9 cellular contexts compared by ENCODE assay signal in the genomic region with DNA sequence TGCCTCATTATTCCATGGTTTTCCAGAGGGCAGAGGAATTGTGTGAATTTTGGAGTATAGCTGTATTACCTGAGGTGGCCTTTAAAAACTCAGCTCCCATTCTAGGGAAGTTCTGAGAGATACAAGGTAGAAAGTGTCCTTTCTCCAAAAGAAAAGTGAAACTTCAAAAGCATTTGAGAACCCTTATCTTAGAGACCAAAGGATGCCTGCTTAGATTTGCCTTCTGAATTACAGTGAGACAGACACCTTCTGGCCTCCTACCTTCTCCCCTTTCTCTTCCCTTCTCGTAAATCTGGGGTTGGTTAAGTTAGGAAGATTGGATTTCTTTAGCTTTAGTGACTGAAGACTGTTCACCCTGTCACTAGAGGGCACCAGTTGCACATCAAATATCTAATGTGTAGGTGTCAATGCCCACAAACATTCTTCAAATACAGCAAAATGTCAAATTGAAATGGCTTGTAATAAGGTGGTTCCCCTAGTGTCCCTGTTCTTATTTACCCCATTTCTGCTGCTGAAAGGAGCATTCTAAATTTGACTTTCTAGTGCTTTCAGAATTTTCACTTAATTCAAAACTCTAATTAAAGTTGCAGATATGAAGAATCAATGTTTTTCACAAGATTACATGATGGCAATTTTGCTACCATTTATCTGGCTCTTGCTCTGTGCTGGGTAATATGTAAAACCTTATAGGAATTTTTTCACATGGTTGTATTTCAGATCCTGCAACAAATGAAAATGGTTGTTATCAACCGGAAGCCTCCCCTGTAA. TPM values are rescaled to one million over a fixed set of nuclear protein-coding genes. Genes with fewer than 3 reads are reported as not detected.
DNase-seq lines count a peak whose midpoint lies in the region; ATAC-seq and TF ChIP-seq lines count a peak whose summit lies in the region.
"Had no signal": no experiment of that assay in that cellular context is flagged by ENCODE, and none has a peak within 500 bp of the region (broad histone marks: within the 10 kb centered on the region; RNA-seq: fewer than 3 reads in every experiment).

No MANE protein-coding gene starts in this region.

- peak; percentile 40 for ATAC-seq in HG02571 (IDR thresholded peaks at IDR 0.05; ENCODE audit: unreplicated experiment)
- peak; percentile 93 for ATAC-seq in left lobe of liver

- DNase-seq in GM12865 (ENCODE audit: low read depth) (peak; percentile 79), NB4 (ENCODE audit: low read depth) (peak; percentile 81), SKM-1 treated with dmso at 0.1 percent for 144 hours (lab: John Stamatoyannopoulos, UW; ENCODE audit: unreplicated experiment) (peak; percentile 66), cardiac fibroblast (ENCODE audit: low read depth in 2 of 2) (peak; percentile 78), left lobe of liver (ENCODE audit: low spot score) (no peak)
- DNase-seq in stimulated activated CD4-positive, alpha-beta T cell treated with anti-CD3 and anti-CD28 coated beads, TNF-alpha, amount 100 ng/mL, for 48 hours (ENCODE audit: low read depth in 3 of 3) = peak in 2 of 3 donors; percentile 4 to 40

- TF ChIP-seq CTCF in 22Rv1 (IDR thresholded peaks at IDR 0.05) (peak; percentile 80), GM12865 (IDR thresholded peaks at IDR 0.05; ENCODE audit: insufficient read depth, low read depth, low read length, missing control alignments) (peak; percentile 75), NB4 (IDR thresholded peaks at IDR 0.05; ENCODE audit: low read depth, low read length) (peak; percentile 67), cardiac fibroblast (IDR thresholded peaks at IDR 0.05; ENCODE audit: low read depth, low read length) (peak; percentile 60)

- H3K4me3 ChIP-seq in GM12865 (ENCODE audit: low read depth, low read length) = no peak overlapping the region
- no peak overlapping the region for H3K4me3 ChIP-seq in NB4 (ENCODE audit: low read depth, low read length)
- H3K4me3 ChIP-seq in cardiac fibroblast (replicated peaks in 1 of 2; ENCODE audit: low read depth in 2 of 2, low read length in 2 of 2) = no peak overlapping the region
- H3K4me3 ChIP-seq: skin epidermis had no signal

- H3K27ac ChIP-seq in 22Rv1 = no peak overlapping the region
- H3K27ac ChIP-seq: skin epidermis had no signal

- no peak for TF ChIP-seq POLR2A in NB4 (IDR thresholded peaks at IDR 0.05; ENCODE audit: extremely low read depth, insufficient read length)

RNA-seq across cellular contexts. Expression of gene PRRC1, which starts 46.7 kb away (rescaled TPM):
- total RNA-seq in left lobe of liver = 28.4 TPM
